In the genomic region with DNA sequence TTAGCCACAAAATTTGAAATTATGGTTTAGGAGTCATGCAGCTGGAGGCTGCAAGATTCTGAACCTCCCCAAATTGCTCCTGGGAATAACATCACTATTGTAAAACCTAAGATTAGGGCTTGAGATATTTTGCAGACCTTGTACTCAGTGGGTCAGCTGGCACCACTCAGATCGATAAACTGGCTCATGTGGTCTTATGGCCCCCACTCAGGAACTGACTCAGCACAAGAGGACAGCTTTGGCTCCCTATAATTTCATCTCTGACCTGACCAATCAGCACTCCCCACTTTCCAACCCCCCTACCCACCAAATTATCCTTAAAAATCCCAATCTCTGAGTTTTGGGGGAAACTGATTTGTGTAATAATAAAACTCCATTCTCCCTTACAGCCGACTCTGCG, we compare ENCODE assay signal across 25 cellular contexts.
"Had no signal": no experiment of that assay in that cellular context is flagged by ENCODE, and none has a peak within 500 bp of the region (broad histone marks: within the 10 kb centered on the region; RNA-seq: fewer than 3 reads in every experiment).

No MANE protein-coding gene starts in this region.

- H3K27ac ChIP-seq: epithelial cell of prostate, foreskin keratinocyte, gastroesophageal sphincter, heart left ventricle, hepatocyte, left lung, neutrophil, pancreas, sigmoid colon, stomach, thoracic aorta, transverse colon, upper lobe of right lung, uterus had no signal

- DNase-seq: effector CD8-positive, alpha-beta T cell; endodermal cell; foreskin keratinocyte; heart left ventricle; kidney; left cardiac atrium; left lung; mesenchymal stem cell; mucosa of descending colon; naive B cell; pancreas; sigmoid colon; stimulated activated CD4-positive, alpha-beta T cell treated with anti-CD3 and anti-CD28 coated beads, Interleukin-2, amount 100 ng/mL, for 24 hours; stimulated activated CD4-positive, alpha-beta T cell treated with anti-CD3 and anti-CD28 coated beads, Interleukin-4, amount 100 ng/mL, for 24 hours; stimulated activated naive CD4-positive, alpha-beta T cell treated with Interleukin-2 at 50 U/mL for 16 hours; stomach; transverse colon; upper lobe of right lung; uterus had no signal

- H3K27me3 ChIP-seq: foreskin keratinocyte, gastroesophageal sphincter, heart left ventricle, hepatocyte, left lung, neutrophil, pancreas, sigmoid colon, stomach, transverse colon, upper lobe of right lung, uterus had no signal

- FAIRE-seq: colon, kidney, pancreas had no signal

- H3K4me3 ChIP-seq: gastroesophageal sphincter, heart left ventricle, hepatocyte, left lung, mucosa of descending colon, pancreas, sigmoid colon, stomach, thoracic aorta, transverse colon, upper lobe of right lung, uterus had no signal
